2 cellular contexts compared by ENCODE assay signal in the genomic region with DNA sequence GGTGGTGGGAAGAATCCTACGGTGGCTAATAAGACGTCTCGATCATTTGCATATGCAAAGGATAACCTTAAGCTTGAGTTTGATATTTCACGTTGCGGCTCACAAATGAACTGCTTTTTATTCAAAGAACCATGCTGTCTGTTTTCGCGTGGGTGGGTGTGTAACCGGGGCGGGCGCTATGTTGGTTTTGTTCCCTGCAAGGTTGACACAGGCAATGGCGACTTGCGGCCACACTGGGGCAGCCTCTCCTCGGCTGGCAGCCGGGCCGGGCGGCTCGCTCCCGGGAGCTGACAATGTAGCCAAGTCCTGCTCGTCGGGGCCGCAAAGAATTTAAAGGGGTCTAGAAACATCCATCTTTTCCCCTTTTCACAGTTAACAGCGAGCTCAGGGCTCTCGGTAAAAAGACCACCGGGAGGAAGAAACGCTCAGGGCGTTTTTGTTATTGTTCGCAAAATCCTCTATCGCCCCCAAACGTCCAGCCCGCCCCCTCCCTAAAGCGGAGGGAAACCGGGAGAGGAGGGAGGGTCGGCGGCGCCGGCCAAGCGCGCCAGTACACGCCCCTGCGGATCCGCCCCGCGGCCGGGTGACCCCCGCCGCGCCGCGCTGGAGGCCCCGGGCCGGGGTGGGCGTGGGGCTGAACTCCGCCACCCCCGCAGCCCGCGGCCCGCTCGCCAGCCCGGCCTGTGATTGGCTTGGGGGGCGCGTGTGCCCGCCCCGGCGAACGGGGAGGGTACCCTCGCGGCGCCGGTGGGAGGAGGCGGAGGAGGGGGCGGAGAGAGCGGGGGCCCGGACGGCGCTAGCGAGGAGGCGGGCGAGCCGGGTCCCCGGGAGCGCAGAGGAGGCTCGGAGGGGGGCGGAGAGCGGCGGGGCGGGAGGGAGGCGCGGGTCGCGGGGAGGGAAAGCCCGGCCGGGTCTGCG.
TF ChIP-seq lines count a peak whose summit lies in the region.

Gene NEDD4L (plus strand): TSS at position 775 of the 918 bp plus-strand sequence. CDS start 435 bp downstream, outside the sequence.

TF ChIP-seq in GM23338, 12 proteins besides CTCF, POLR2A, EP300 and RAD21 (continues in another document):
- TF ChIP-seq, protein P1, sequence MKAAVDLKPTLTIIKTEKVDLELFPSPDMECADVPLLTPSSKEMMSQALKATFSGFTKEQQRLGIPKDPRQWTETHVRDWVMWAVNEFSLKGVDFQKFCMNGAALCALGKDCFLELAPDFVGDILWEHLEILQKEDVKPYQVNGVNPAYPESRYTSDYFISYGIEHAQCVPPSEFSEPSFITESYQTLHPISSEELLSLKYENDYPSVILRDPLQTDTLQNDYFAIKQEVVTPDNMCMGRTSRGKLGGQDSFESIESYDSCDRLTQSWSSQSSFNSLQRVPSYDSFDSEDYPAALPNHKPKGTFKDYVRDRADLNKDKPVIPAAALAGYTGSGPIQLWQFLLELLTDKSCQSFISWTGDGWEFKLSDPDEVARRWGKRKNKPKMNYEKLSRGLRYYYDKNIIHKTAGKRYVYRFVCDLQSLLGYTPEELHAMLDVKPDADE (IDR thresholded peaks at IDR 0.05), result no peak
- TF ChIP-seq ZNF331 (CRISPR knock-in tag; IDR thresholded peaks at IDR 0.05; ENCODE audit: low read depth) (no peak), CREB1 (CRISPR knock-in tag; IDR thresholded peaks at IDR 0.05; ENCODE audit: low read depth) (no peak), ZNF114 (CRISPR knock-in tag; IDR thresholded peaks at IDR 0.05) (no peak), ZNF462 (CRISPR knock-in tag; IDR thresholded peaks at IDR 0.05) (no peak), POLR2AphosphoS5 (IDR thresholded peaks at IDR 0.05; ENCODE audit: low read depth) (peak; percentile 36; the same call in 1 of the 2 replicates), JUNB (IDR thresholded peaks at IDR 0.05; ENCODE audit: unreplicated experiment) (no peak)

TF ChIP-seq in neural cell, 6 proteins besides CTCF, POLR2A, EP300 and RAD21 (continued from another document):
- TF ChIP-seq, protein P2, sequence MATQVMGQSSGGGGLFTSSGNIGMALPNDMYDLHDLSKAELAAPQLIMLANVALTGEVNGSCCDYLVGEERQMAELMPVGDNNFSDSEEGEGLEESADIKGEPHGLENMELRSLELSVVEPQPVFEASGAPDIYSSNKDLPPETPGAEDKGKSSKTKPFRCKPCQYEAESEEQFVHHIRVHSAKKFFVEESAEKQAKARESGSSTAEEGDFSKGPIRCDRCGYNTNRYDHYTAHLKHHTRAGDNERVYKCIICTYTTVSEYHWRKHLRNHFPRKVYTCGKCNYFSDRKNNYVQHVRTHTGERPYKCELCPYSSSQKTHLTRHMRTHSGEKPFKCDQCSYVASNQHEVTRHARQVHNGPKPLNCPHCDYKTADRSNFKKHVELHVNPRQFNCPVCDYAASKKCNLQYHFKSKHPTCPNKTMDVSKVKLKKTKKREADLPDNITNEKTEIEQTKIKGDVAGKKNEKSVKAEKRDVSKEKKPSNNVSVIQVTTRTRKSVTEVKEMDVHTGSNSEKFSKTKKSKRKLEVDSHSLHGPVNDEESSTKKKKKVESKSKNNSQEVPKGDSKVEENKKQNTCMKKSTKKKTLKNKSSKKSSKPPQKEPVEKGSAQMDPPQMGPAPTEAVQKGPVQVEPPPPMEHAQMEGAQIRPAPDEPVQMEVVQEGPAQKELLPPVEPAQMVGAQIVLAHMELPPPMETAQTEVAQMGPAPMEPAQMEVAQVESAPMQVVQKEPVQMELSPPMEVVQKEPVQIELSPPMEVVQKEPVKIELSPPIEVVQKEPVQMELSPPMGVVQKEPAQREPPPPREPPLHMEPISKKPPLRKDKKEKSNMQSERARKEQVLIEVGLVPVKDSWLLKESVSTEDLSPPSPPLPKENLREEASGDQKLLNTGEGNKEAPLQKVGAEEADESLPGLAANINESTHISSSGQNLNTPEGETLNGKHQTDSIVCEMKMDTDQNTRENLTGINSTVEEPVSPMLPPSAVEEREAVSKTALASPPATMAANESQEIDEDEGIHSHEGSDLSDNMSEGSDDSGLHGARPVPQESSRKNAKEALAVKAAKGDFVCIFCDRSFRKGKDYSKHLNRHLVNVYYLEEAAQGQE (IDR thresholded peaks at IDR 0.05; ENCODE audit: borderline replicate concordance), result peak; percentile 53
- TF ChIP-seq MXI1 (conservative IDR thresholded peaks at IDR 0.05; ENCODE audit: poor library complexity, severe bottlenecking) (peak; percentile 72), EZH2 (IDR thresholded peaks at IDR 0.05; ENCODE audit: borderline replicate concordance, insufficient read depth, low read length, poor library complexity, severe bottlenecking) (no peak)
